12 cellular contexts compared by ENCODE assay signal in genomic region chr16:24686678-24687077, GRCh38. TPM values are rescaled to one million over a fixed set of nuclear protein-coding genes. Genes with fewer than 3 reads are reported as not detected.
A peak's percentile ranks its signal among the peaks of the same experiment; 100 is the strongest.
DNase-seq lines count a peak whose midpoint lies in the region; ATAC-seq and TF ChIP-seq lines count a peak whose summit lies in the region.
"Had no signal": no experiment of that assay in that cellular context is flagged by ENCODE, and none has a peak within 500 bp of the region (broad histone marks: within the 10 kb centered on the region; RNA-seq: fewer than 3 reads in every experiment).

No MANE protein-coding gene starts in this region.

- TF ChIP-seq CTCF in Calu3 (IDR thresholded peaks at IDR 0.05; ENCODE audit: unreplicated experiment) (no peak), hepatocyte (IDR thresholded peaks at IDR 0.05; ENCODE audit: poor library complexity) (no peak), GM20000 (IDR thresholded peaks at IDR 0.05; ENCODE audit: extremely low read depth, missing control alignments) (no peak)

- intact Hi-C loops in Calu3 (cut with micrococcal nuclease; ENCODE audit: unreplicated experiment): no loop called here

- peaks cover 12% of the 10 kb centered on the region for H3K36me3 Mint-ChIP-seq in Calu3 (ENCODE audit: insufficient read depth, unreplicated experiment)
- no peaks in the 10 kb centered on the region for H3K36me3 Mint-ChIP-seq in stimulated activated effector memory CD8-positive, alpha-beta T cell treated with anti-CD3 and anti-CD28 coated beads, Interleukin-12 subunit alpha, Interleukin-12 subunit beta, amount 100 ng/mL, for 72 hours
- H3K36me3 Mint-ChIP-seq: naive B cell had no signal

- no peaks in the 10 kb centered on the region for H4K20me1 ChIP-seq in hepatocyte (ENCODE audit: insufficient read depth, poor library complexity, severe bottlenecking)

- peak overlapping the region; percentile 39 for H2BK12ac ChIP-seq in trophoblast cell (ENCODE audit: low read length)

- H3K27me3 Mint-ChIP-seq in Calu3 (ENCODE audit: unreplicated experiment): no peaks in the 10 kb centered on the region

- peak overlapping the region; percentile 80 for H3K27ac Mint-ChIP-seq in Calu3 (ENCODE audit: unreplicated experiment)
- H3K27ac Mint-ChIP-seq in stimulated activated effector memory CD8-positive, alpha-beta T cell treated with anti-CD3 and anti-CD28 coated beads, Interleukin-12 subunit alpha, Interleukin-12 subunit beta, amount 100 ng/mL, for 72 hours: no peak overlapping the region
- H3K27ac Mint-ChIP-seq: stimulated activated naive CD8-positive, alpha-beta T cell treated with anti-CD3 and anti-CD28 coated beads, Interleukin-15, amount 100 ng/mL, for 72 hours had no signal

- peak overlapping the region; percentile 60 for H3K14ac ChIP-seq in trophoblast cell (ENCODE audit: low read length)

- peak overlapping the region; percentile 87 for H3K18ac ChIP-seq in trophoblast cell (ENCODE audit: low read length)

- H3K4ac ChIP-seq in trophoblast cell (ENCODE audit: low read depth, low read length): no peak overlapping the region

- DNase-seq in Calu3: no peak
- peak in 1 of 2 experiments; percentile 47 for DNase-seq in SJSA1 (ENCODE audit: low read depth in 1 of 2, low spot score in 2 of 2)
- DNase-seq in hepatocyte (ENCODE audit: low spot score): no peak
- DNase-seq in trophoblast cell: no peak
- DNase-seq in GM20000 (ENCODE audit: low spot score): no peak
- no peak for DNase-seq in SW480 (ENCODE audit: low spot score)
- DNase-seq in stimulated activated effector memory CD8-positive, alpha-beta T cell treated with anti-CD3 and anti-CD28 coated beads, Interleukin-12 subunit alpha, Interleukin-12 subunit beta, amount 100 ng/mL, for 72 hours (ENCODE audit: low spot score in 2 of 2): no peak
- DNase-seq: activated gamma-delta T cell treated with Interleukin-2 at 50 U/mL for 16 hours; naive B cell; stimulated activated naive CD8-positive, alpha-beta T cell treated with anti-CD3 and anti-CD28 coated beads, Interleukin-15, amount 100 ng/mL, for 72 hours had no signal

- H3K4me1 Mint-ChIP-seq in Calu3 (ENCODE audit: low read depth, unreplicated experiment): peaks cover 17% of the 10 kb centered on the region
- no peaks in the 10 kb centered on the region for H3K4me1 Mint-ChIP-seq in stimulated activated effector memory CD8-positive, alpha-beta T cell treated with anti-CD3 and anti-CD28 coated beads, Interleukin-12 subunit alpha, Interleukin-12 subunit beta, amount 100 ng/mL, for 72 hours
- H3K4me1 Mint-ChIP-seq: naive B cell had no signal

- H4K12ac ChIP-seq in trophoblast cell (ENCODE audit: low read depth, low read length): peak overlapping the region; percentile 8

- H3K4me2 ChIP-seq in hepatocyte (peak overlapping the region; percentile 62), trophoblast cell (ENCODE audit: low read length) (peak overlapping the region; percentile 11)

- peaks cover 29% of the 10 kb centered on the region for H3K79me1 ChIP-seq in trophoblast cell (ENCODE audit: low read length)

- H4K91ac ChIP-seq in trophoblast cell (ENCODE audit: low read depth, low read length): peak overlapping the region; percentile 78

- H3K4me3 ChIP-seq in SJSA1 (no peak overlapping the region), hepatocyte (no peak overlapping the region), trophoblast cell (ENCODE audit: low read depth, low read length) (no peak overlapping the region)

- H3K9me3 ChIP-seq in SJSA1 (replicated peaks) (no peaks in the 10 kb centered on the region), hepatocyte (ENCODE audit: low read depth) (no peaks in the 10 kb centered on the region), trophoblast cell (ENCODE audit: insufficient read depth, low read depth, low read length) (no peaks in the 10 kb centered on the region)

- H3K23ac ChIP-seq in trophoblast cell (ENCODE audit: low read length): no peak overlapping the region

- H2AK5ac ChIP-seq in trophoblast cell (ENCODE audit: low read length): peak overlapping the region; percentile 42

- no peaks in the 10 kb centered on the region for H3K9me2 ChIP-seq in hepatocyte (replicated peaks; ENCODE audit: insufficient read depth)

- H2AFZ ChIP-seq in hepatocyte (peak overlapping the region; percentile 27), trophoblast cell (ENCODE audit: insufficient read depth, low read length, poor library complexity) (no peak overlapping the region)

- no peaks in the 10 kb centered on the region for H3K9me3 Mint-ChIP-seq in Calu3 (ENCODE audit: low read depth, unreplicated experiment)
- H3K9me3 Mint-ChIP-seq in stimulated activated effector memory CD8-positive, alpha-beta T cell treated with anti-CD3 and anti-CD28 coated beads, Interleukin-12 subunit alpha, Interleukin-12 subunit beta, amount 100 ng/mL, for 72 hours: no peaks in the 10 kb centered on the region
- H3K9me3 Mint-ChIP-seq: stimulated activated naive CD8-positive, alpha-beta T cell treated with anti-CD3 and anti-CD28 coated beads, Interleukin-15, amount 100 ng/mL, for 72 hours had no signal

- H3K36me3 ChIP-seq in SJSA1 (no peaks in the 10 kb centered on the region), hepatocyte (replicated peaks; ENCODE audit: insufficient read depth, low read depth) (no peaks in the 10 kb centered on the region), trophoblast cell (ENCODE audit: control insufficient read depth in 1 of 2, insufficient read depth in 2 of 2, low read length in 2 of 2) (no peaks in the 10 kb centered on the region)
- H3K36me3 ChIP-seq: brain microvascular endothelial cell had no signal

- H3K4me3 Mint-ChIP-seq in Calu3 (ENCODE audit: low read depth, unreplicated experiment): no peak overlapping the region
- no peak overlapping the region for H3K4me3 Mint-ChIP-seq in stimulated activated effector memory CD8-positive, alpha-beta T cell treated with anti-CD3 and anti-CD28 coated beads, Interleukin-12 subunit alpha, Interleukin-12 subunit beta, amount 100 ng/mL, for 72 hours
- H3K4me3 Mint-ChIP-seq: naive B cell; stimulated activated naive CD8-positive, alpha-beta T cell treated with anti-CD3 and anti-CD28 coated beads, Interleukin-15, amount 100 ng/mL, for 72 hours had no signal

- H4K8ac ChIP-seq in trophoblast cell (ENCODE audit: low read depth, low read length): peak overlapping the region; percentile 27

- H3K27ac ChIP-seq in SJSA1: peak overlapping the region; percentile 89
- peak overlapping the region; percentile 81 for H3K27ac ChIP-seq in hepatocyte
- H3K27ac ChIP-seq in trophoblast cell (ENCODE audit: low read depth, low read length): peak overlapping the region; percentile 95

- H2BK120ac ChIP-seq in trophoblast cell (ENCODE audit: insufficient read depth, low read length, poor library complexity): peak overlapping the region; percentile 84

- ATAC-seq in stimulated activated effector memory CD8-positive, alpha-beta T cell treated with anti-CD3 and anti-CD28 coated beads, Interleukin-12 subunit alpha, Interleukin-12 subunit beta, amount 100 ng/mL, for 72 hours: no peak
- no peak for ATAC-seq in HG02852 (IDR thresholded peaks at IDR 0.05; ENCODE audit: unreplicated experiment)
- ATAC-seq: stimulated activated naive CD8-positive, alpha-beta T cell treated with anti-CD3 and anti-CD28 coated beads, Interleukin-15, amount 100 ng/mL, for 72 hours had no signal

- CTCF ChIA-PET in Calu3 (lab: Charles Lee): no interaction called here

- peak overlapping the region; percentile 84 for H2BK5ac ChIP-seq in trophoblast cell (ENCODE audit: low read depth, low read length, poor library complexity)

- 54% methylated on average over 9 of the region's 9 CpGs for WGBS in hepatocyte (ENCODE audit: low lambda C conversion rate, missing lambda C conversion rate)
- WGBS in trophoblast cell (ENCODE audit: extremely low coverage, insufficient coverage, insufficient read length): no CpG with 5 or more reads among the region's 9 CpGs

- no peaks in the 10 kb centered on the region for H3K79me2 ChIP-seq in hepatocyte
- H3K79me2 ChIP-seq in trophoblast cell (ENCODE audit: control insufficient read depth, insufficient read depth, low read length, poor library complexity): peaks cover 1% of the 10 kb centered on the region

- H3K4me1 ChIP-seq in SJSA1 (replicated peaks) (peaks cover 29% of the 10 kb centered on the region), hepatocyte (ENCODE audit: insufficient read depth) (peaks cover 14% of the 10 kb centered on the region), trophoblast cell (ENCODE audit: control insufficient read depth in 1 of 2, insufficient read depth in 2 of 2, low read length in 2 of 2) (peaks cover 6 to 16% of the 10 kb centered on the region in 2 experiments)

- no peak overlapping the region for H3K9ac ChIP-seq in trophoblast cell (ENCODE audit: low read length)

- no peaks in the 10 kb centered on the region for H3K27me3 ChIP-seq in SJSA1 (replicated peaks)
- no peaks in the 10 kb centered on the region for H3K27me3 ChIP-seq in hepatocyte
- H3K27me3 ChIP-seq in trophoblast cell (ENCODE audit: insufficient read depth, low read length): no peaks in the 10 kb centered on the region
- H3K27me3 ChIP-seq: brain microvascular endothelial cell had no signal

- no TSS peak for BruUV-seq in Calu3 (replicated peaks; lab: Mats Ljungman, UMichigan)

RNA-seq across cellular contexts. Expression of gene TNRC6A, which starts 42.8 kb away (rescaled TPM):
- total RNA-seq in Calu3 (2022) (58.4 and 60.1 TPM in 2 replicates), hepatocyte (19.3 and 52.8 TPM in 2 replicates)
- 17.1 and 26.8 TPM in 2 replicates for total RNA-seq in SJSA1 (2014; rRNA removed; shearing (Covaris generic))
- polyA plus RNA-seq in hepatocyte: 17.1 and 25.2 TPM in 2 replicates
- 19.9 and 21.5 TPM in 2 replicates for polyA plus RNA-seq in trophoblast cell (2013)
